Comparison of ENCODE assay signal across 12 cellular contexts in the genomic region with DNA sequence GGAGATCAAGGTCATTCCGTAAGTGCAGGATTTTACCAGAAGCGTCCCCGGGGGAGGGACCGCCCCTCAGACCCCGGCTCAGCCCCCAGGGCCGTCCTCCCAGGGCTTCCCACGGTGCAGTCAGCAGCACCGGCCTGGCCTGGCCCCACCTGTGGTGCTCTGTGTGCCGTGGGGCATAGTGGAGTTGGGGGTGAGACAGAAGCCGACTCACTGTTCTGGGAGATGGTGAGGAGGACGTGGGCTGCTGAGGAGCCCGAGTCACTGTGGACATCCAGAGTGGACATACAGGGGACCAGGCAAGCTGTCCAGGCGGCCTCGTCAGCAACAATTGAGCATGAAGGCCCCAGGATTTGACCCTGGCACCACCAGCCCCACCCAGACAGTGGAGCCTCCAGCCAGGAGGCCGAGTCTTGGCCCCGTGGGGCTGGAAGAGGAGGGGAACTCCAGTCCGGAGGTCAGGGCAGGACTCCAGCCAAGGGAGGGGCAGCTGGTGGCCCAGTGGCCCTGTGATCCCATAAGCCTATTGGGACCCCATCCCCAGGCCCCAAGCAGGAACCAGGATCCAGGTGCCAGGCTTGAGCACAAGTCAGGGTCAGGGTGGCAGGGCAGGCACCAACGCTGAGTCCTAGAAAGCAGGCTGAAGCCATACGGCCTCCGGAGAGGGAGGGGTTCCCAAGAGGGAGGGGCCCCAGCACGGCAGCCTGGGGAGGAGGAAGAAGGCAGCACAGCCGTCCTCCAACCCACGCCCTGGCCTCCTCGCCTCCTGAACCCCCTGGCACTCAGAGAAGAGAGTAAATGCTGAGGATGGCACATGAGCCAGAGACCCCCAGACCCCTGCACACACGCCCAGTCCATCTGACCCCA. TPM values are rescaled to one million over a fixed set of nuclear protein-coding genes. Genes with fewer than 3 reads are reported as not detected.
"Had no signal": no experiment of that assay in that cellular context is flagged by ENCODE, and none has a peak within 500 bp of the region (broad histone marks: within the 10 kb centered on the region; RNA-seq: fewer than 3 reads in every experiment).

No MANE protein-coding gene starts in this region.

- H3K9me3 ChIP-seq: colonic mucosa, left ventricle myocardium inferior, stomach, tibial artery, uterus had no signal

- H3K36me3 ChIP-seq: colonic mucosa, left ventricle myocardium inferior, stomach, tibial artery, uterus had no signal

- H3K27me3 ChIP-seq: uterus had no signal

- H3K4me3 ChIP-seq: colonic mucosa, left ventricle myocardium inferior, stomach, tibial artery, uterus had no signal

- DNase-seq: colonic mucosa; effector CD4-positive, alpha-beta T cell; foreskin melanocyte; islet precursor cell; left ventricle myocardium inferior; naive B cell; stimulated activated CD4-positive, alpha-beta T cell treated with anti-CD3 and anti-CD28 coated beads, Interleukin-4, amount 100 ng/mL, for 1 hour; stomach; T-helper 2 cell; tibial artery; uterus had no signal

- H3K4me1 ChIP-seq: colonic mucosa, uterus had no signal

- H3K27ac ChIP-seq: colonic mucosa, left ventricle myocardium inferior, stomach, tibial artery, uterus had no signal

RNA-seq across cellular contexts. Expression of a gene that starts 29.7 kb away (rescaled TPM):
- total RNA-seq: bronchial epithelial cell had no signal
